ENCODE assay signal across 1 cellular context in genomic region chr6:161136655-161137054, GRCh38.
TF ChIP-seq lines count a peak whose summit lies in the region.

No MANE protein-coding gene starts in this region.

TF ChIP-seq in HepG2, 621 proteins besides CTCF, POLR2A, EP300 and RAD21 (continued from another document):
- TF ChIP-seq MLXIP (CRISPR knock-in tag; IDR thresholded peaks at IDR 0.05; ENCODE audit: borderline replicate concordance) (no peak), KAT7 (CRISPR knock-in tag; IDR thresholded peaks at IDR 0.05; ENCODE audit: borderline replicate concordance) (no peak), MTA1 (CRISPR knock-in tag; IDR thresholded peaks at IDR 0.05; ENCODE audit: borderline replicate concordance) (no peak), HNF4A (CRISPR knock-in tag; IDR thresholded peaks at IDR 0.05) (no peak)
- TF ChIP-seq, protein P1, sequence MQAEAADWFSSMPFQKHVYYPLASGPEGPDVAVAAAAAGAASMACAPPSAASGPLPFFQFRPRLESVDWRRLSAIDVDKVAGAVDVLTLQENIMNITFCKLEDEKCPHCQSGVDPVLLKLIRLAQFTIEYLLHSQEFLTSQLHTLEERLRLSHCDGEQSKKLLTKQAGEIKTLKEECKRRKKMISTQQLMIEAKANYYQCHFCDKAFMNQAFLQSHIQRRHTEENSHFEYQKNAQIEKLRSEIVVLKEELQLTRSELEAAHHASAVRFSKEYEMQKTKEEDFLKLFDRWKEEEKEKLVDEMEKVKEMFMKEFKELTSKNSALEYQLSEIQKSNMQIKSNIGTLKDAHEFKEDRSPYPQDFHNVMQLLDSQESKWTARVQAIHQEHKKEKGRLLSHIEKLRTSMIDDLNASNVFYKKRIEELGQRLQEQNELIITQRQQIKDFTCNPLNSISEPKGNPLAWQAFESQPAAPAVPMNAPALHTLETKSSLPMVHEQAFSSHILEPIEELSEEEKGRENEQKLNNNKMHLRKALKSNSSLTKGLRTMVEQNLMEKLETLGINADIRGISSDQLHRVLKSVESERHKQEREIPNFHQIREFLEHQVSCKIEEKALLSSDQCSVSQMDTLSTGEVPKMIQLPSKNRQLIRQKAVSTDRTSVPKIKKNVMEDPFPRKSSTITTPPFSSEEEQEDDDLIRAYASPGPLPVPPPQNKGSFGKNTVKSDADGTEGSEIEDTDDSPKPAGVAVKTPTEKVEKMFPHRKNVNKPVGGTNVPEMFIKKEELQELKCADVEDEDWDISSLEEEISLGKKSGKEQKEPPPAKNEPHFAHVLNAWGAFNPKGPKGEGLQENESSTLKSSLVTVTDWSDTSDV (CRISPR knock-in tag; IDR thresholded peaks at IDR 0.05) = 0 out of 2 replicates have a peak, but pooled peaks have one; percentile 61
